8 cellular contexts compared by ENCODE assay signal in genomic region chr17:7688808-7689316, GRCh38. TPM values are rescaled to one million over a fixed set of nuclear protein-coding genes. Genes with fewer than 3 reads are reported as not detected.
DNase-seq lines count a peak whose midpoint lies in the region; ATAC-seq and TF ChIP-seq lines count a peak whose summit lies in the region.

No MANE protein-coding gene starts in this region.

- H3K4me3 ChIP-seq in stomach = peak overlapping the region; percentile 80 to 95 (median 86)

- H3K36me3 Mint-ChIP-seq in activated T-helper 2 cell treated with anti-CD3 and anti-CD28 coated beads, Interferon-gamma antibody, Interleukin-2, Interleukin-4, amounts not matched to agents 10 μg/mL and 5 μg/mL and 100 μg/mL, durations not matched to agents 14 hours and 24 hours and 36 hours (ENCODE audit: low read depth) = peaks cover 40% of the 10 kb centered on the region
- peaks cover 3 to 8% (median 7%) of the 10 kb centered on the region in 3 donors for H3K36me3 Mint-ChIP-seq in immature natural killer cell

- no peak for TF ChIP-seq EP300 in stomach (IDR thresholded peaks at IDR 0.05)

- DNase-seq in NCI-H748 (lab: John Stamatoyannopoulos, UW; ENCODE audit: unreplicated experiment) (peak; percentile 43), NCI-H748 treated with DMSO at 0.1 percent for 48 hours (lab: John Stamatoyannopoulos, UW) (no peak), immature natural killer cell (no peak), stomach (no peak), substantia nigra (lab: John Stamatoyannopoulos, UW) (no peak)
- DNase-seq in activated T-helper 2 cell treated with anti-CD3 and anti-CD28 coated beads, Interferon-gamma antibody, Interleukin-2, Interleukin-4, amounts not matched to agents 10 μg/mL and 5 μg/mL and 100 μg/mL, durations not matched to agents 14 hours and 24 hours and 36 hours (ENCODE audit: low spot score) = no peak
- DNase-seq in stimulated activated naive CD4-positive, alpha-beta T cell (lab: John Stamatoyannopoulos, UW) = no peak

- peak overlapping the region; percentile 81 for H3K27ac Mint-ChIP-seq in activated T-helper 2 cell treated with anti-CD3 and anti-CD28 coated beads, Interferon-gamma antibody, Interleukin-2, Interleukin-4, amounts not matched to agents 10 μg/mL and 5 μg/mL and 100 μg/mL, durations not matched to agents 14 hours and 24 hours and 36 hours
- H3K27ac Mint-ChIP-seq in immature natural killer cell = peak overlapping the region; percentile 99 to 100 (median 100)

- TF ChIP-seq POLR2A in stomach (IDR thresholded peaks at IDR 0.05) = no peak

- H3K9me3 Mint-ChIP-seq in activated T-helper 2 cell treated with anti-CD3 and anti-CD28 coated beads, Interferon-gamma antibody, Interleukin-2, Interleukin-4, amounts not matched to agents 10 μg/mL and 5 μg/mL and 100 μg/mL, durations not matched to agents 14 hours and 24 hours and 36 hours = no peaks in the 10 kb centered on the region
- H3K9me3 Mint-ChIP-seq in immature natural killer cell = no peaks in the 10 kb centered on the region

- H3K4me1 ChIP-seq in stomach = peaks cover 22 to 42% (median 34%) of the 10 kb centered on the region in 4 donors

- H3K27ac ChIP-seq in stomach = peak overlapping the region; percentile 37 to 98 (median 95)
- no peak overlapping the region for H3K27ac ChIP-seq in substantia nigra (ENCODE audit: low read depth, low read length, poor library complexity, severe bottlenecking)

- H3K9me3 ChIP-seq in stomach = no peaks in the 10 kb centered on the region

- 11 to 15% (median 13%) methylated on average over 13 of the region's 13 CpGs for WGBS in stomach, 5 donors

- no peaks in the 10 kb centered on the region for H3K27me3 Mint-ChIP-seq in activated T-helper 2 cell treated with anti-CD3 and anti-CD28 coated beads, Interferon-gamma antibody, Interleukin-2, Interleukin-4, amounts not matched to agents 10 μg/mL and 5 μg/mL and 100 μg/mL, durations not matched to agents 14 hours and 24 hours and 36 hours (ENCODE audit: low read depth)
- peaks cover 12 to 17% (median 14%) of the 10 kb centered on the region in 3 donors for H3K27me3 Mint-ChIP-seq in immature natural killer cell (ENCODE audit: low read depth in 3 of 3)

- H3K4me3 Mint-ChIP-seq in activated T-helper 2 cell treated with anti-CD3 and anti-CD28 coated beads, Interferon-gamma antibody, Interleukin-2, Interleukin-4, amounts not matched to agents 10 μg/mL and 5 μg/mL and 100 μg/mL, durations not matched to agents 14 hours and 24 hours and 36 hours (ENCODE audit: low read depth) = peak overlapping the region; percentile 94
- peak overlapping the region; percentile 96 to 100 (median 98) for H3K4me3 Mint-ChIP-seq in immature natural killer cell

- intact Hi-C loops in activated T-helper 2 cell treated with anti-CD3 and anti-CD28 coated beads, Interferon-gamma antibody, Interleukin-2, Interleukin-4, amounts not matched to agents 10 μg/mL and 5 μg/mL and 100 μg/mL, durations not matched to agents 14 hours and 24 hours and 36 hours (cut with micrococcal nuclease) = loop anchor here (1.0 to 10.0 kb wide), 5 partner anchors 57 to 536 kb away; partner anchors contain the start of genes KCTD11, POLR2A and SLC35G6
- intact Hi-C loops in stomach (cut with DNase I; ENCODE audit: low total_unique reads) = loop anchor here (10.0 kb wide), 1 partner anchor 54 kb away; the partner anchor contains the start of gene SHBG

- no peaks in the 10 kb centered on the region for H3K27me3 ChIP-seq in stomach

- H3K4me1 Mint-ChIP-seq in activated T-helper 2 cell treated with anti-CD3 and anti-CD28 coated beads, Interferon-gamma antibody, Interleukin-2, Interleukin-4, amounts not matched to agents 10 μg/mL and 5 μg/mL and 100 μg/mL, durations not matched to agents 14 hours and 24 hours and 36 hours (ENCODE audit: low read depth) = peaks cover 34% of the 10 kb centered on the region
- peaks cover 43 to 59% of the 10 kb centered on the region in 2 donors for H3K4me1 Mint-ChIP-seq in immature natural killer cell

- no peak for TF ChIP-seq CTCF in stomach (IDR thresholded peaks at IDR 0.05)

- ATAC-seq in GM18498 (IDR thresholded peaks at IDR 0.05; ENCODE audit: unreplicated experiment) = no peak

- H3K36me3 ChIP-seq in stomach = peaks cover 0 to 29% (median 12%) of the 10 kb centered on the region in 4 donors

RNA-seq across cellular contexts. Expression of gene WRAP53, which starts 0.6 kb away (rescaled TPM):
- 33.2 and 34.5 TPM in 2 replicates for total RNA-seq in activated T-helper 2 cell treated with anti-CD3 and anti-CD28 coated beads, Interferon-gamma antibody, Interleukin-2, Interleukin-4, amounts not matched to agents 10 μg/mL and 5 μg/mL and 100 μg/mL, durations not matched to agents 14 hours and 24 hours and 36 hours
- 10 to 100 TPM; 18.5 to 24.8 (median 18.7) TPM for polyA plus RNA-seq in immature natural killer cell
- 1 to 10 TPM; 1.8 to 3.9 (median 2.9) TPM for total RNA-seq in stomach
- polyA plus RNA-seq in stomach = 10 to 100 TPM in 2 of 3 donors, 1 to 10 TPM in 1; 8.6 to 12.6 (median 11.6) TPM

RNA-seq across cellular contexts. Expression of gene TP53, which starts 1.6 kb away (rescaled TPM):
- 165 and 174 TPM in 2 replicates for total RNA-seq in activated T-helper 2 cell treated with anti-CD3 and anti-CD28 coated beads, Interferon-gamma antibody, Interleukin-2, Interleukin-4, amounts not matched to agents 10 μg/mL and 5 μg/mL and 100 μg/mL, durations not matched to agents 14 hours and 24 hours and 36 hours
- polyA plus RNA-seq in immature natural killer cell (10 to 100 TPM; 17.0 to 39.7 (median 18.7) TPM), stomach (10 to 100 TPM; 12.3 to 26.4 (median 13.0) TPM)
- 10 to 100 TPM in 4 of 5 donors, 1 to 10 TPM in 1; 5.8 to 34.8 (median 25.2) TPM for total RNA-seq in stomach

RNA-seq across cellular contexts. Expression of gene EFNB3, which starts 16.1 kb away (rescaled TPM):
- total RNA-seq in activated T-helper 2 cell treated with anti-CD3 and anti-CD28 coated beads, Interferon-gamma antibody, Interleukin-2, Interleukin-4, amounts not matched to agents 10 μg/mL and 5 μg/mL and 100 μg/mL, durations not matched to agents 14 hours and 24 hours and 36 hours = not detected in 2 replicates
- polyA plus RNA-seq in immature natural killer cell = not detected
- total RNA-seq in stomach = 1 to 10 TPM in 2 of 5 donors, under 1 TPM in 1, not detected in 2; 0.29 to 2.9 (median 2.2) TPM
- 1 to 10 TPM in 1 of 3 donors, under 1 TPM in 2; 0.31 to 1.6 (median 0.92) TPM for polyA plus RNA-seq in stomach

RNA-seq across cellular contexts. Expression of gene DNAH2, which starts 28.7 kb away (rescaled TPM):
- not detected in 2 replicates for total RNA-seq in activated T-helper 2 cell treated with anti-CD3 and anti-CD28 coated beads, Interferon-gamma antibody, Interleukin-2, Interleukin-4, amounts not matched to agents 10 μg/mL and 5 μg/mL and 100 μg/mL, durations not matched to agents 14 hours and 24 hours and 36 hours
- polyA plus RNA-seq in immature natural killer cell (under 1 TPM in 1 of 3 donors, not detected in 2; 0.26 TPM), stomach (under 1 TPM in 2 of 3 donors, not detected in 1; 0.08 to 0.31 TPM)
- total RNA-seq in stomach = 1 to 10 TPM in 1 of 5 donors, under 1 TPM in 3, not detected in 1; under 0.01 to 8.0 (median 0.24) TPM

RNA-seq across cellular contexts. Expression of gene ATP1B2, which starts 38.1 kb away (rescaled TPM):
- total RNA-seq in activated T-helper 2 cell treated with anti-CD3 and anti-CD28 coated beads, Interferon-gamma antibody, Interleukin-2, Interleukin-4, amounts not matched to agents 10 μg/mL and 5 μg/mL and 100 μg/mL, durations not matched to agents 14 hours and 24 hours and 36 hours = 0.32 and 0.37 TPM in 2 replicates
- not detected for polyA plus RNA-seq in immature natural killer cell
- under 1 TPM in 2 of 5 donors, not detected in 3; 0.45 to 0.55 TPM for total RNA-seq in stomach
- under 1 TPM; 0.12 to 0.90 (median 0.76) TPM for polyA plus RNA-seq in stomach
